26 cellular contexts compared by ENCODE assay signal in genomic region chr6:159114569-159114968, GRCh38. TPM values are rescaled to one million over a fixed set of nuclear protein-coding genes. Genes with fewer than 3 reads are reported as not detected.
DNase-seq lines count a peak whose midpoint lies in the region; ATAC-seq, FAIRE-seq and TF ChIP-seq lines count a peak whose summit lies in the region.
"Had no signal": no experiment of that assay in that cellular context is flagged by ENCODE, and none has a peak within 500 bp of the region (broad histone marks: within the 10 kb centered on the region; RNA-seq: fewer than 3 reads in every experiment).

No MANE protein-coding gene starts in this region.

- H3K4me1 ChIP-seq in DOHH2 (ENCODE audit: control insufficient read depth, low read length) (peaks cover 95% of the 10 kb centered on the region), GM12878 (ENCODE audit: control insufficient read depth, insufficient read depth, low read length) (peaks cover 31% of the 10 kb centered on the region), psoas muscle (peaks cover 39% of the 10 kb centered on the region), heart left ventricle (peaks cover 0 to 70% (median 13%) of the 10 kb centered on the region in 12 donors)
- H3K4me1 ChIP-seq: uterus had no signal

- H3K4me3 ChIP-seq in DOHH2 (ENCODE audit: low read length): peak overlapping the region; percentile 67
- no peak overlapping the region for H3K4me3 ChIP-seq in GM12878
- no peak overlapping the region for H3K4me3 ChIP-seq in psoas muscle
- no peak overlapping the region for H3K4me3 ChIP-seq in heart left ventricle
- H3K4me3 ChIP-seq: dorsolateral prefrontal cortex, testis, uterus had no signal

- TF ChIP-seq POLR2A in GM12878 (IDR thresholded peaks at IDR 0.05; ENCODE audit: low read depth, low read length): no peak
- no peak for TF ChIP-seq POLR2A in heart left ventricle (IDR thresholded peaks at IDR 0.05)

- peaks cover 7% of the 10 kb centered on the region for H3K79me2 ChIP-seq in DOHH2 (ENCODE audit: control insufficient read depth, low read length)
- H3K79me2 ChIP-seq in GM12878 (ENCODE audit: control insufficient read depth, insufficient read depth, low read length): no peaks in the 10 kb centered on the region

- H3K9me3 ChIP-seq in DOHH2 (ENCODE audit: control insufficient read depth, insufficient read depth, low read length) (no peaks in the 10 kb centered on the region), GM12878 (replicated peaks; ENCODE audit: control insufficient read depth, insufficient read depth, low read length) (no peaks in the 10 kb centered on the region; the same call in 2 of the 3 replicates), psoas muscle (no peaks in the 10 kb centered on the region), heart left ventricle (no peaks in the 10 kb centered on the region)
- H3K9me3 ChIP-seq: testis, uterus had no signal

- H3K9me2 ChIP-seq in DOHH2 (replicated peaks; ENCODE audit: control insufficient read depth, low read length): no peaks in the 10 kb centered on the region

- SMC1A ChIA-PET in GM12878 (lab: Charles Lee; ENCODE audit: uncharacterized antibody, unreplicated experiment): interaction anchor here (1.0 to 20.8 kb wide), 9 partner anchors 10 to 464 kb away, joined by 3 to 517 read pairs (median 24); partner anchors contain the start of genes RSPH3 and TAGAP

- H3K27ac ChIP-seq in DOHH2 (ENCODE audit: low read depth, low read length) (peak overlapping the region; percentile 90), GM12878 (ENCODE audit: control insufficient read depth, insufficient read depth) (no peak overlapping the region), psoas muscle (peak overlapping the region; percentile 63), heart left ventricle (peak overlapping the region in 1 of 12 donors; percentile 54)
- H3K27ac ChIP-seq: C4-2B, HL-60, RWPE1, testis, uterus had no signal

- no peak overlapping the region for H2AFZ ChIP-seq in GM12878 (ENCODE audit: control insufficient read depth, low read depth, low read length)

- H4K20me1 ChIP-seq in DOHH2 (ENCODE audit: control insufficient read depth, insufficient read depth, low read depth, low read length) (no peaks in the 10 kb centered on the region), GM12878 (ENCODE audit: control insufficient read depth, insufficient read depth) (no peaks in the 10 kb centered on the region)

- POLR2A ChIA-PET in GM12878 (lab: Charles Lee): interaction anchor here (1.1 to 3.1 kb wide), 4 partner anchors 11 to 75 kb away, joined by 3 to 8 read pairs (median 4); no protein-coding TSS in a partner anchor

- ATAC-seq in GM12878 (peak; percentile 40), psoas muscle (peak in 3 of 4 donors; percentile 52 to 61 (median 58)), heart left ventricle (no peak), GM21717 (IDR thresholded peaks at IDR 0.05; ENCODE audit: unreplicated experiment) (no peak)
- ATAC-seq: activated naive CD4-positive, alpha-beta T cell treated with anti-CD3 and anti-CD28 coated beads, Interleukin-2, amount 50 U/mL, for 72 hours; HCT116; stimulated activated effector memory CD8-positive, alpha-beta T cell treated with anti-CD3 and anti-CD28 coated beads, Interleukin-12 subunit alpha, Interleukin-12 subunit beta, amount 100 ng/mL, for 72 hours; WTC11 had no signal

- TF ChIP-seq CTCF in DOHH2 (IDR thresholded peaks at IDR 0.05; ENCODE audit: low read depth, low read length, poor library complexity, severe bottlenecking) (peak; percentile 18), GM12878 (IDR thresholded peaks at IDR 0.05 in 2 of 3, conservative IDR thresholded peaks at IDR 0.05 in 1 of 3; ENCODE audit: control insufficient read depth in 2 of 3, extremely low read depth in 1 of 3, insufficient read depth in 1 of 3, low read depth in 3 of 3, low read length in 3 of 3) (no peak), psoas muscle (IDR thresholded peaks at IDR 0.05) (no peak), heart left ventricle (IDR thresholded peaks at IDR 0.05) (no peak)

- BruUV-seq in GM12878 (replicated peaks; lab: Mats Ljungman, UMichigan): no TSS peak

- no peak for TF ChIP-seq RAD21 in GM12878 (IDR thresholded peaks at IDR 0.05; ENCODE audit: insufficient read depth, low read depth, low read length)

- in situ Hi-C loops in GM12878 (cut with MboI): no loop called here

- H3K36me3 ChIP-seq in DOHH2 (ENCODE audit: control insufficient read depth, low read length): no peaks in the 10 kb centered on the region
- H3K36me3 ChIP-seq in GM12878 (ENCODE audit: control insufficient read depth in 2 of 2, insufficient read depth in 2 of 2, low read length in 1 of 2): no peaks in the 10 kb centered on the region
- no peaks in the 10 kb centered on the region for H3K36me3 ChIP-seq in psoas muscle (ENCODE audit: insufficient read depth in 1 of 2, low read depth in 1 of 2)
- no peaks in the 10 kb centered on the region for H3K36me3 ChIP-seq in heart left ventricle
- H3K36me3 ChIP-seq: uterus had no signal

- no peaks in the 10 kb centered on the region for H3K27me3 ChIP-seq in DOHH2 (ENCODE audit: control insufficient read depth, low read length)
- H3K27me3 ChIP-seq in GM12878 (replicated peaks in 1 of 2; ENCODE audit: control insufficient read depth in 2 of 2, insufficient read depth in 2 of 2, low read length in 1 of 2): peaks cover 0 to 3% of the 10 kb centered on the region in 2 experiments; a peak in 1 of 4 replicates
- H3K27me3 ChIP-seq in psoas muscle (ENCODE audit: insufficient read depth in 3 of 3, low read length in 2 of 3): no peaks in the 10 kb centered on the region
- no peaks in the 10 kb centered on the region for H3K27me3 ChIP-seq in heart left ventricle
- H3K27me3 ChIP-seq: dorsolateral prefrontal cortex, testis, uterus had no signal

- no peak overlapping the region for H3K9ac ChIP-seq in GM12878 (ENCODE audit: control insufficient read depth, insufficient read depth, low read length)

- RAD21 ChIA-PET in GM12878 (lab: Charles Lee; ENCODE audit: unreplicated experiment): interaction anchor here (0.6 to 5.7 kb wide), 11 partner anchors 9 to 470 kb away, joined by 3 to 57 read pairs (median 7); partner anchors contain the start of genes DYNLT1, RSPH3 and TAGAP

- DNase-seq in NCI-H2171 treated with DMSO at 0.1 percent for 48 hours (lab: John Stamatoyannopoulos, UW) (peak; percentile 80), GM12878 (ENCODE audit: low read depth, low spot score) (no peak), psoas muscle (no peak), islet precursor cell (no peak), heart left ventricle (no peak)
- DNase-seq in activated CD4-positive, alpha-beta T cell treated with anti-CD3 and anti-CD28 coated beads, Interleukin-2, amount 50 U/mL, for 1 hour: no peak
- DNase-seq: activated CD4-positive, alpha-beta T cell treated with anti-CD3 and anti-CD28 coated beads, Interleukin-2, amount 50 U/mL, for 4 hours; aorta; EL; NCI-H1417; NCI-H2107; NCI-H524 treated with DMSO at 0.1 percent for 48 hours; T-helper 9 cell; testis; uterus had no signal

- CTCF ChIA-PET in GM12878 (lab: Yijun Ruan, JAX): interaction anchor here (0.8 to 20.8 kb wide), 7 partner anchors 9 to 120 kb away, joined by 3 to 631 read pairs (median 11); no protein-coding TSS in a partner anchor

- no peak for FAIRE-seq in GM12878 (lab: Jason Lieb, UNC)

- 20% methylated on average over 3 of the region's 3 CpGs for WGBS in GM12878 (ENCODE audit: insufficient coverage, insufficient replicate concordance, low lambda C conversion rate, missing lambda C conversion rate)
- 23 to 27% (median 24%) methylated on average over 3 of the region's 3 CpGs for WGBS in psoas muscle, 3 donors
- 36 to 54% (median 42%) methylated on average over 3 of the region's 3 CpGs for WGBS in heart left ventricle, 4 donors

- H3K4me2 ChIP-seq in DOHH2 (ENCODE audit: low read length): peak overlapping the region; percentile 89
- no peak overlapping the region for H3K4me2 ChIP-seq in GM12878 (ENCODE audit: control insufficient read depth, insufficient read depth)

- TF ChIP-seq EP300 in GM12878 (IDR thresholded peaks at IDR 0.05; ENCODE audit: borderline replicate concordance in 1 of 2, control insufficient read depth in 1 of 2, low read depth in 2 of 2, low read length in 2 of 2): no peak

- peaks cover 19% of the 10 kb centered on the region for H3F3A ChIP-seq in DOHH2 (ENCODE audit: control insufficient read depth, insufficient read depth)

- intact Hi-C loops in GM12878 (cut with micrococcal nuclease; ENCODE audit: unreplicated experiment) (no loop called here), psoas muscle (cut with DNase I) (loop anchor here in 1 of 2 donors (10.0 kb wide), 1 partner anchor 490 kb away; no protein-coding TSS in a partner anchor), heart left ventricle (cut with DNase I) (loop anchor here in 1 of 10 donors (10.0 kb wide), 1 partner anchor 410 kb away; no protein-coding TSS in a partner anchor)

TF ChIP-seq in GM12878, 131 proteins besides CTCF, POLR2A, EP300 and RAD21 (continues in another document):
- TF ChIP-seq KDM1A (IDR thresholded peaks at IDR 0.05; ENCODE audit: borderline replicate concordance) (no peak), USF1 (IDR thresholded peaks at IDR 0.05; ENCODE audit: borderline replicate concordance, extremely low read length, insufficient read depth, low read depth, low read length) (no peak)

RNA-seq across cellular contexts. Expression of gene FNDC1, which starts 54.6 kb away (rescaled TPM):
- not detected in 2 replicates for total RNA-seq in GM12878 (2013; cell fraction: nucleolus; rRNA removed)
- total RNA-seq in GM12878 (2014; rRNA removed) (not detected in 2 replicates), GM12878 (2014; rRNA removed; fragmentation: Illumina TruSeq; extraction: Trizol) (not detected in 2 replicates), GM12878 (2021) (not detected in 2 replicates), psoas muscle (under 1 TPM; 0.07 to 0.99 (median 0.65) TPM), heart left ventricle (1 to 10 TPM in 6 of 9 donors, under 1 TPM in 3; 0.51 to 7.5 (median 1.5) TPM)
- not detected for polyA plus RNA-seq in GM12878 (2011; ENCODE audit: low read depth)
- polyA plus RNA-seq in GM12878 (2011; rRNA removed) (not detected in 2 replicates), GM12878 (2014; fragmentation: Illumina TruSeq; extraction: Trizol) (not detected in 2 replicates), GM12878 (2014; fragmentation: Nextera tagmentation; extraction: Ambion mirVana) (not detected), GM12878 (2014; rRNA removed) (not detected in 2 replicates), GM12878 (2016; fragmentation: Nextera tagmentation; extraction: Ambion mirVana) (not detected), psoas muscle (under 1 TPM; 0.06 to 0.29 (median 0.14) TPM), heart left ventricle (under 1 TPM; 0.08 to 0.19 TPM)
- not detected in 2 replicates for polyA plus RNA-seq in GM12878 (2011; cell fraction: cytosol; rRNA removed)
- not detected in 2 replicates for polyA plus RNA-seq in GM12878 (2011; cell fraction: nucleus; rRNA removed)
- not detected in 2 replicates for polyA plus RNA-seq in GM12878 (2012)
- polyA minus RNA-seq in GM12878 (2011; rRNA and poly(A)+ RNA removed): not detected in 2 replicates
- polyA minus RNA-seq in GM12878 (2011; cell fraction: cytosol; rRNA and poly(A)+ RNA removed): not detected in 2 replicates
- not detected in 2 replicates for polyA minus RNA-seq in GM12878 (2011; cell fraction: nucleus; rRNA and poly(A)+ RNA removed)
- total RNA-seq: activated T-helper 1 cell treated with anti-CD3 and anti-CD28 coated beads, Interleukin-12 subunit alpha, Interleukin-12 subunit beta, Interleukin-2, Interleukin-4 antibody, amounts not matched to agents 30 ng/mL and 10 ng/mL and 1 ng/mL, durations not matched to agents 14 hours and 24 hours and 36 hours had no signal

Comparison
In these comparisons a context has a peak if more than half of its experiments do, and no peak if none do; other contexts are left out.
1. ATAC-seq: peak in GM12878 (single experiment) and psoas muscle (3 of 4); none in heart left ventricle (0 of 4) and GM21717 (single experiment).